19 cellular contexts compared by ENCODE assay signal in genomic region chr13:90592943-90593342, GRCh38.
DNase-seq lines count a peak whose midpoint lies in the region; ATAC-seq, FAIRE-seq and TF ChIP-seq lines count a peak whose summit lies in the region.
"Had no signal": no experiment of that assay in that cellular context is flagged by ENCODE, and none has a peak within 500 bp of the region (broad histone marks: within the 10 kb centered on the region; RNA-seq: fewer than 3 reads in every experiment).

No MANE protein-coding gene starts in this region.

- TF ChIP-seq POLR2A in K562 (conservative IDR thresholded peaks at IDR 0.05) (no peak), GM18505 (IDR thresholded peaks at IDR 0.05; ENCODE audit: borderline replicate concordance, extremely low read depth, insufficient read depth, insufficient read length) (no peak), gastrocnemius medialis (IDR thresholded peaks at IDR 0.05) (no peak)

- in situ Hi-C loops in K562 (cut with MboI) (no loop called here), gastrocnemius medialis (cut with MboI; ENCODE audit: low sequenced_read_pairs in 4 of 4) (no loop called here)

- 3% methylated on average over 1 of the region's 1 CpG for WGBS in K562 (ENCODE audit: insufficient coverage, low coverage, missing lambda C conversion rate)
- 78 to 81% methylated on average over 1 of the region's 1 CpG for WGBS in pancreas, 2 donors

- ATAC-seq in K562: no peak
- ATAC-seq in pancreas: no peak
- no peak for ATAC-seq in GM18505 (IDR thresholded peaks at IDR 0.05; ENCODE audit: unreplicated experiment)
- ATAC-seq in gastrocnemius medialis: no peak
- ATAC-seq: GM12878, GM23338, HCT116 had no signal

- DNase-seq in D721Med (ENCODE audit: insufficient read length, low spot score) (no peak), K562 (ENCODE audit: extremely low read depth in 1 of 4, low spot score in 3 of 4) (no peak), pancreas (no peak), kidney tubule cell (ENCODE audit: low spot score) (no peak), gastrocnemius medialis (no peak)
- DNase-seq: 8988T; C1 segment of cervical spinal cord; Calu3; CD4-positive, alpha-beta memory T cell; COR-L47; DMS153; DND-41; GDM1; H9 had no signal

- TF ChIP-seq EP300 in K562 (IDR thresholded peaks at IDR 0.05; ENCODE audit: low read length): no peak

- FAIRE-seq in D721Med (lab: Jason Lieb, UNC): peak; percentile 56
- FAIRE-seq in K562 (lab: Jason Lieb, UNC): no peak
- FAIRE-seq in pancreas (lab: Jason Lieb, UNC): peak; percentile 26
- FAIRE-seq: GM12878, GM18507 had no signal

- intact Hi-C loops in K562 (cut with micrococcal nuclease) (no loop called here), pancreas (cut with DNase I) (no loop called here), gastrocnemius medialis (cut with DNase I; ENCODE audit: low total_unique reads) (no loop called here)

- H3K36me3 ChIP-seq in K562 (ENCODE audit: control insufficient read depth, insufficient read depth, low read length) (no peaks in the 10 kb centered on the region), pancreas (no peaks in the 10 kb centered on the region), gastrocnemius medialis (no peaks in the 10 kb centered on the region)

- H3K4me2 ChIP-seq in K562 (ENCODE audit: insufficient read depth, low read length): no peak overlapping the region
- H3K4me2 ChIP-seq: GM23338 had no signal

- H3K9me3 ChIP-seq in K562 (replicated peaks; ENCODE audit: control insufficient read depth, insufficient read depth, low read depth, low read length): no peaks in the 10 kb centered on the region
- no peaks in the 10 kb centered on the region for H3K9me3 ChIP-seq in pancreas
- H3K9me3 ChIP-seq in gastrocnemius medialis: no peaks in the 10 kb centered on the region

- H3K9me1 ChIP-seq in K562 (ENCODE audit: control insufficient read depth, insufficient read depth, low read length): no peaks in the 10 kb centered on the region

- H3K4me1 ChIP-seq in K562 (replicated peaks in 1 of 2; ENCODE audit: control insufficient read depth in 2 of 2, insufficient read depth in 2 of 2, low read length in 2 of 2): no peaks in the 10 kb centered on the region
- no peaks in the 10 kb centered on the region for H3K4me1 ChIP-seq in pancreas
- no peaks in the 10 kb centered on the region for H3K4me1 ChIP-seq in gastrocnemius medialis

- BruUV-seq in K562 (replicated peaks; lab: Mats Ljungman, UMichigan): no TSS peak

- H3K9ac ChIP-seq in K562 (ENCODE audit: insufficient read depth in 1 of 2, low read depth in 2 of 2, low read length in 2 of 2): no peak overlapping the region

- no peak overlapping the region for H3K27ac ChIP-seq in K562 (ENCODE audit: extremely low read depth, low read depth, low read length)
- H3K27ac ChIP-seq in pancreas: no peak overlapping the region
- H3K27ac ChIP-seq in gastrocnemius medialis: no peak overlapping the region

- no peaks in the 10 kb centered on the region for H4K20me1 ChIP-seq in K562 (replicated peaks; ENCODE audit: control insufficient read depth, insufficient read depth, low read length)

- CTCF ChIA-PET in K562 (lab: Yijun Ruan, JAX; ENCODE audit: low intra/inter-chr PET ratio): interaction anchor here (0.7 kb wide), 1 partner anchor 824 kb away, joined by 5 read pairs; no protein-coding TSS in a partner anchor

- no peak overlapping the region for H2AFZ ChIP-seq in K562 (ENCODE audit: low read depth, low read length)

- no peak for TF ChIP-seq RAD21 in K562 (CRISPR knock-in tag; conservative IDR thresholded peaks at IDR 0.05 in 1 of 2, IDR thresholded peaks at IDR 0.05 in 1 of 2)

- POLR2A ChIA-PET in K562 (lab: Yijun Ruan, JAX): no interaction called here

- TF ChIP-seq CTCF in D721Med (IDR thresholded peaks at IDR 0.05; ENCODE audit: insufficient read depth, missing control alignments) (no peak), K562 (IDR thresholded peaks at IDR 0.05 in 2 of 3, conservative IDR thresholded peaks at IDR 0.05 in 1 of 3; ENCODE audit: insufficient read depth in 2 of 3, low read depth in 1 of 3, low read length in 3 of 3) (no peak), pancreas (IDR thresholded peaks at IDR 0.05) (no peak), gastrocnemius medialis (IDR thresholded peaks at IDR 0.05 in 4 of 5, conservative IDR thresholded peaks at IDR 0.05 in 1 of 5) (no peak)

- H3K4me3 ChIP-seq in K562: no peak overlapping the region
- H3K4me3 ChIP-seq in pancreas: no peak overlapping the region
- H3K4me3 ChIP-seq in gastrocnemius medialis: no peak overlapping the region
- H3K4me3 ChIP-seq: GM12878, GM23338 had no signal

- H3K27me3 ChIP-seq in K562 (ENCODE audit: control insufficient read depth in 2 of 2, insufficient read depth in 2 of 2, low read length in 2 of 2): no peaks in the 10 kb centered on the region
- H3K27me3 ChIP-seq in pancreas: no peaks in the 10 kb centered on the region
- H3K27me3 ChIP-seq in gastrocnemius medialis: no peaks in the 10 kb centered on the region

- no peaks in the 10 kb centered on the region for H3K79me2 ChIP-seq in K562 (ENCODE audit: control insufficient read depth, insufficient read depth, low read length)

TF ChIP-seq in K562, 482 proteins besides CTCF, POLR2A, EP300 and RAD21:
- TF ChIP-seq TFAM (CRISPR knock-in tag; conservative IDR thresholded peaks at IDR 0.05) (peak; percentile 90), NR2C1 (IDR thresholded peaks at IDR 0.05) (no peak), NR2C1 (tag; IDR thresholded peaks at IDR 0.05) (no peak), ZNF311 (CRISPR knock-in tag; IDR thresholded peaks at IDR 0.05) (0 out of 2 replicates have a peak, but pooled peaks have one; percentile 11)
